In genomic region chr16:51113254-51114125, GRCh38 we compare ENCODE assay signal across 15 cellular contexts. TPM values are rescaled to one million over a fixed set of nuclear protein-coding genes. Genes with fewer than 3 reads are reported as not detected.
DNase-seq lines count a peak whose midpoint lies in the region; ATAC-seq and FAIRE-seq lines count a peak whose summit lies in the region.
"Had no signal": no experiment of that assay in that cellular context is flagged by ENCODE, and none has a peak within 500 bp of the region (broad histone marks: within the 10 kb centered on the region; RNA-seq: fewer than 3 reads in every experiment).

No MANE protein-coding gene starts in this region.

- H2BK120ac ChIP-seq in neuronal stem cell (ENCODE audit: low read depth, low read length): no peak overlapping the region

- H3K9me3 ChIP-seq in neuronal stem cell (replicated peaks in 1 of 2; ENCODE audit: control insufficient read depth in 2 of 2, insufficient read depth in 1 of 2, low read depth in 1 of 2, low read length in 2 of 2): no peaks in the 10 kb centered on the region
- H3K9me3 ChIP-seq: HAP-1 had no signal

- H3K79me1 ChIP-seq in neuronal stem cell (ENCODE audit: low read depth, low read length): no peaks in the 10 kb centered on the region

- H3K4me3 ChIP-seq in neuronal stem cell (ENCODE audit: low read length in 2 of 2): peak overlapping the region in 1 of 2 donors; percentile 23
- H3K4me3 ChIP-seq: HAP-1 had no signal

- H3K36me3 ChIP-seq in neuronal stem cell (replicated peaks in 1 of 2; ENCODE audit: control insufficient read depth in 2 of 2, insufficient read depth in 2 of 2, low read length in 2 of 2): no peaks in the 10 kb centered on the region
- H3K36me3 ChIP-seq: HAP-1 had no signal

- H3K27me3 ChIP-seq in neuronal stem cell (ENCODE audit: control insufficient read depth in 3 of 3, insufficient read depth in 3 of 3, low read depth in 1 of 3, low read length in 3 of 3): peaks cover 0 to 59% (median 22%) of the 10 kb centered on the region in 3 experiments

- H3K4me3 Mint-ChIP-seq in activated naive CD8-positive, alpha-beta T cell treated with anti-CD3 and anti-CD28 coated beads for 36 hours: no peak overlapping the region
- H3K4me3 Mint-ChIP-seq: activated T-helper 17 cell treated with anti-CD3 and anti-CD28 coated beads, Interleukin-2, amount 50 U/mL, for 72 hours; CD4-positive, CD25-positive, alpha-beta regulatory T cell had no signal

- H2BK15ac ChIP-seq in neuronal stem cell (ENCODE audit: low read length): no peak overlapping the region

- H2BK12ac ChIP-seq in neuronal stem cell (ENCODE audit: low read length): no peak overlapping the region

- H2AFZ ChIP-seq in neuronal stem cell (ENCODE audit: low read length): peak overlapping the region; percentile 87

- peaks cover 65% of the 10 kb centered on the region for H3K27me3 Mint-ChIP-seq in activated naive CD8-positive, alpha-beta T cell treated with anti-CD3 and anti-CD28 coated beads for 36 hours

- H4K8ac ChIP-seq in neuronal stem cell (ENCODE audit: low read depth, low read length): no peak overlapping the region

- H3K9ac ChIP-seq in neuronal stem cell (ENCODE audit: low read depth, low read length, poor library complexity): no peak overlapping the region

- no peak overlapping the region for H3K14ac ChIP-seq in neuronal stem cell (ENCODE audit: low read length)

- ATAC-seq in GM18511 (IDR thresholded peaks at IDR 0.05; ENCODE audit: unreplicated experiment) (peak; percentile 72), HG02759 (IDR thresholded peaks at IDR 0.05; ENCODE audit: unreplicated experiment) (peak; percentile 58), GM19023 (IDR thresholded peaks at IDR 0.05; ENCODE audit: unreplicated experiment) (no peak)
- ATAC-seq: activated T-helper 17 cell treated with anti-CD3 and anti-CD28 coated beads, Interleukin-2, amount 50 U/mL, for 72 hours had no signal

- FAIRE-seq in endometrium (lab: Jason Lieb, UNC): peak; percentile 79

- H3K23ac ChIP-seq in neuronal stem cell (ENCODE audit: low read depth, low read length, poor library complexity): no peak overlapping the region

- no peak overlapping the region for H4K91ac ChIP-seq in neuronal stem cell (ENCODE audit: low read depth, low read length, poor library complexity)

- no peak overlapping the region for H2AK5ac ChIP-seq in neuronal stem cell (ENCODE audit: low read depth, low read length)

- H3K4me1 ChIP-seq in neuronal stem cell (ENCODE audit: control insufficient read depth in 2 of 2, insufficient read depth in 1 of 2, low read depth in 1 of 2, low read length in 2 of 2): peaks cover 15 to 34% of the 10 kb centered on the region in 2 donors
- H3K4me1 ChIP-seq: HAP-1 had no signal

- no peak overlapping the region for H3K27ac ChIP-seq in neuronal stem cell (replicated peaks; ENCODE audit: low read length)

- no peaks in the 10 kb centered on the region for H3K9me3 Mint-ChIP-seq in activated naive CD8-positive, alpha-beta T cell treated with anti-CD3 and anti-CD28 coated beads for 36 hours
- H3K9me3 Mint-ChIP-seq: activated T-helper 17 cell treated with anti-CD3 and anti-CD28 coated beads, Interleukin-2, amount 50 U/mL, for 72 hours had no signal

- no peaks in the 10 kb centered on the region for H3K36me3 Mint-ChIP-seq in activated naive CD8-positive, alpha-beta T cell treated with anti-CD3 and anti-CD28 coated beads for 36 hours
- H3K36me3 Mint-ChIP-seq: CD4-positive, CD25-positive, alpha-beta regulatory T cell had no signal

- peak; percentile 50 for DNase-seq in neuronal stem cell (ENCODE audit: low spot score)
- DNase-seq in activated naive CD8-positive, alpha-beta T cell treated with anti-CD3 and anti-CD28 coated beads for 36 hours: no peak
- DNase-seq in dermis blood vessel endothelial cell: no peak
- DNase-seq in NCI-H774 (lab: John Stamatoyannopoulos, UW): no peak
- DNase-seq: activated CD4-positive, alpha-beta T cell treated with anti-CD3 and anti-CD28 coated beads for 4 hours; CD4-positive, CD25-positive, alpha-beta regulatory T cell; GF-D8; NCI-H2081; right cardiac atrium had no signal

- H3K4me1 Mint-ChIP-seq in activated naive CD8-positive, alpha-beta T cell treated with anti-CD3 and anti-CD28 coated beads for 36 hours: peaks cover 4% of the 10 kb centered on the region
- H3K4me1 Mint-ChIP-seq: activated T-helper 17 cell treated with anti-CD3 and anti-CD28 coated beads, Interleukin-2, amount 50 U/mL, for 72 hours; CD4-positive, CD25-positive, alpha-beta regulatory T cell had no signal

- peak overlapping the region; percentile 45 for H3K4me2 ChIP-seq in neuronal stem cell (ENCODE audit: insufficient read depth, low read length, poor library complexity, severe bottlenecking)

- no peak overlapping the region for H2BK5ac ChIP-seq in neuronal stem cell (ENCODE audit: low read length)

- WGBS in neuronal stem cell (ENCODE audit: extremely low coverage in 2 of 2, insufficient read length in 2 of 2, insufficient replicate concordance in 1 of 2), 2 donors: no CpG with 5 or more reads among the region's 49 CpGs

- H3K4ac ChIP-seq in neuronal stem cell (ENCODE audit: low read length): no peak overlapping the region

- H3K18ac ChIP-seq in neuronal stem cell (ENCODE audit: low read length): peak overlapping the region; percentile 45

- no peak overlapping the region for H3K27ac Mint-ChIP-seq in activated naive CD8-positive, alpha-beta T cell treated with anti-CD3 and anti-CD28 coated beads for 36 hours
- H3K27ac Mint-ChIP-seq: activated T-helper 17 cell treated with anti-CD3 and anti-CD28 coated beads, Interleukin-2, amount 50 U/mL, for 72 hours; CD4-positive, CD25-positive, alpha-beta regulatory T cell had no signal

RNA-seq across cellular contexts. Expression of gene SALL1, which starts 37.6 kb away (rescaled TPM):
- polyA plus RNA-seq in neuronal stem cell (2013, experiment 1 of 2): 81.5 TPM
- polyA plus RNA-seq in neuronal stem cell (2013, experiment 2 of 2): 85.5 TPM
- not detected for total RNA-seq in activated naive CD8-positive, alpha-beta T cell treated with anti-CD3 and anti-CD28 coated beads for 36 hours
- under 0.01 and 0.05 TPM in 2 replicates for total RNA-seq in dermis blood vessel endothelial cell
- total RNA-seq: activated T-helper 17 cell treated with anti-CD3 and anti-CD28 coated beads, Interleukin-2, amount 50 U/mL, for 72 hours; CD4-positive, CD25-positive, alpha-beta regulatory T cell had no signal
- polyA plus RNA-seq: CD4-positive, CD25-positive, alpha-beta regulatory T cell had no signal
